In genomic region chr1:18701183-18701582, GRCh38 we compare ENCODE assay signal across 8 cellular contexts.
"Had no signal": no experiment of that assay in that cellular context is flagged by ENCODE, and none has a peak within 500 bp of the region (broad histone marks: within the 10 kb centered on the region; RNA-seq: fewer than 3 reads in every experiment).

No MANE protein-coding gene starts in this region.

- H3K9ac ChIP-seq: KMS-11 had no signal

- H3K36me3 ChIP-seq: HAP-1 had no signal

- H2AFZ ChIP-seq: GM23338 had no signal

- DNase-seq: H7, IMR-90, KBM-7 had no signal

- H3K27ac ChIP-seq: HL-60, KMS-11 had no signal

- H3K4me3 ChIP-seq: GM23338, HAP-1 had no signal

- H3K9me3 ChIP-seq: HAP-1 had no signal

- ATAC-seq: GM23338, HCT116 had no signal

- H3K4me1 ChIP-seq: HAP-1 had no signal

- H3K4me2 ChIP-seq: GM23338, KMS-11 had no signal
